In the genomic region with DNA sequence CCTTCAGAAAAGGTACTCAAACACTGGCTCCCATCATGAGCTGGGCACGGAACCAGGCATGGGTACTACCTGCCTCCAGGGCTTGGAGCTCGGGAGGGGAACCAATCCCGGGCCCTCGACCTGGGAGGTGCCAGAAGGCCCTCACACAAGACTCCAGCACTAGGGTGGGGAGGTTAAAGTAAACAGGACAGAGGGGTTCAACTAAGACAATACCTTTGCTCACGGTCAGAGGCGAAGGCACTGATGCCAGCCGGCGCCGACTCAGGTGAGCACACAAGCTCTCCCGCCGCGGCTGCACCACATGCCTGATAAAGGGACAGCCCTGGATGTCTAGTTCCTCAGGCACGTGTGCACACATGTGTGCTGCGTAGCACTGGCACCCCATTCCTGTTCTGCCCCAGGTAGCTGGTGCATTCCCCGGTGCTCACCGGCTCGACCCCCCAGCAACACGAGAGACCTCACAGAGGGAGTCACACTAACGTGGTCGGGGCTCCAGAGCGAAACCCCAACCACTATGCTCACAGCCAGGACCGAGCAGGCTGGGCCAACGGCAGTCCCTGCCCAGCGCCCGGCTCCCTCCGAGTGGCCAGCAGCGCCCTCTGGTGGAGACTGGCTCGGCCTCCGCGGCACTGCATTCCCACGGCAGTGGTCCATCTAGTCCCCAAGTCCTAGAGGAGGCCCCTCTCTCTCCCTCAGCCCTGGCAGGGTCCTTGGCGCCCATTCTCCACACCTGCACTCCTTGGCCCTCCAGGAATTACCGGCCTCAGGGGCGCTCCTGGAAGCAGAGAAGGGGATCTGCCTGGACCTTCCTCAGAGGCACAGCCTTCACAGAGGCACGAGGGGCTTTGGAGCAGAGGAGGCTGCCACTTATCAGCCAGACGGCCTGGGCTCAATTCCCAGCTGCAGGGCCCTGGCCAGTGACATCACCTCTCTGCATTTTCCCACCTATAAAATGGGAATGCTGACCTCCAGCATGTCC, we compare ENCODE assay signal across 8 cellular contexts. TPM values are rescaled to one million over a fixed set of nuclear protein-coding genes. Genes with fewer than 3 reads are reported as not detected.
DNase-seq lines count a peak whose midpoint lies in the region; ATAC-seq and TF ChIP-seq lines count a peak whose summit lies in the region.

No MANE protein-coding gene starts in this region.

- H3K9me3 ChIP-seq in NT2/D1 (ENCODE audit: insufficient read depth, low read length) (no peaks in the 10 kb centered on the region), muscle layer of colon (ENCODE audit: low read length) (no peaks in the 10 kb centered on the region)

- TF ChIP-seq CTCF in AG10803 (conservative IDR thresholded peaks at IDR 0.05; ENCODE audit: low read length), result peak; percentile 81

- H3K9ac ChIP-seq in NT2/D1 (ENCODE audit: insufficient read length, low read depth) (peak overlapping the region; percentile 27), muscle layer of colon (ENCODE audit: low read length) (no peak overlapping the region)

- H3K4me1 ChIP-seq in NT2/D1 (ENCODE audit: insufficient read depth, insufficient read length) (peaks cover 46% of the 10 kb centered on the region), muscle layer of colon (ENCODE audit: insufficient read depth, low read length) (peaks cover 38% of the 10 kb centered on the region)

- H3K27me3 ChIP-seq in NT2/D1 (ENCODE audit: insufficient read depth, insufficient read length) (no peaks in the 10 kb centered on the region), muscle layer of colon (ENCODE audit: control insufficient read depth in 1 of 2, insufficient read depth in 2 of 2, low read length in 2 of 2) (no peaks in the 10 kb centered on the region)

- DNase-seq in AG10803 (ENCODE audit: low read depth) (peak; percentile 43), H4 (ENCODE audit: low spot score) (peak; percentile 54), NT2/D1 (ENCODE audit: low read depth, low spot score) (peak; percentile 51), activated T-cell treated with anti-CD3 and anti-CD28 coated beads for 1 hour (ENCODE audit: low read depth) (peak; percentile 70), epidermal melanocyte (ENCODE audit: insufficient read length, low spot score) (peak; percentile 98)
- peak; percentile 65 for DNase-seq in stimulated activated CD8-positive, alpha-beta memory T cell treated with anti-CD3 and anti-CD28 coated beads, Interleukin-4, amount 100 ng/mL, for 24 hours (ENCODE audit: low read depth)

- H3K36me3 ChIP-seq in NT2/D1 (ENCODE audit: insufficient read depth, insufficient read length, low read length), result no peaks in the 10 kb centered on the region
- H3K36me3 ChIP-seq in muscle layer of colon (ENCODE audit: insufficient read depth, low read length), result no peaks in the 10 kb centered on the region

- H3K4me3 ChIP-seq in AG10803 (ENCODE audit: low read length) (no peak overlapping the region), NT2/D1 (ENCODE audit: insufficient read length, low read depth) (no peak overlapping the region), muscle layer of colon (ENCODE audit: low read depth in 1 of 2, low read length in 2 of 2) (peak overlapping the region in 1 of 2 donors; percentile 29)

- ATAC-seq in GM21786 (IDR thresholded peaks at IDR 0.05; ENCODE audit: unreplicated experiment), result no peak

- H3K27ac ChIP-seq in muscle layer of colon (ENCODE audit: low read depth, low read length), result peak overlapping the region; percentile 63

RNA-seq across cellular contexts. Expression of gene MOB2, which starts 28.8 kb away (rescaled TPM):
- total RNA-seq in H4 (2014; rRNA removed; shearing (Covaris generic)), result 15.2 and 18.1 TPM in 2 replicates

RNA-seq across cellular contexts. Expression of gene DUSP8, which starts 56.7 kb away (rescaled TPM):
- total RNA-seq in H4 (2014; rRNA removed; shearing (Covaris generic)), result 0.45 and 3.2 TPM in 2 replicates

Comparison
In these comparisons a context has a peak if more than half of its experiments do, and no peak if none do; other contexts are left out.
1. DNase-seq: peak in every context shown above with its lines; median percentile 98 in epidermal melanocyte; 70 in activated T-cell treated with anti-CD3 and anti-CD28 coated beads for 1 hour; 65 in stimulated activated CD8-positive, alpha-beta memory T cell treated with anti-CD3 and anti-CD28 coated beads, Interleukin-4, amount 100 ng/mL, for 24 hours; 54 in H4; 51 in NT2/D1; 43 in AG10803.